Comparison of ENCODE assay signal across 14 cellular contexts in genomic region chr14:66709292-66709691, GRCh38.
DNase-seq lines count a peak whose midpoint lies in the region; ATAC-seq, FAIRE-seq and TF ChIP-seq lines count a peak whose summit lies in the region.
"Had no signal": no experiment of that assay in that cellular context is flagged by ENCODE, and none has a peak within 500 bp of the region (broad histone marks: within the 10 kb centered on the region; RNA-seq: fewer than 3 reads in every experiment).

No MANE protein-coding gene starts in this region.

- H3K4me3 ChIP-seq in ovary = no peak overlapping the region
- H3K4me3 ChIP-seq: prostate gland, tibial artery had no signal

- ATAC-seq in HG02610 (IDR thresholded peaks at IDR 0.05; ENCODE audit: unreplicated experiment) (no peak), GM19467 (IDR thresholded peaks at IDR 0.05; ENCODE audit: unreplicated experiment) (no peak)
- ATAC-seq: activated T-cell treated with anti-CD3 and anti-CD28 coated beads, Interleukin-2, amount 50 U/mL, for 72 hours; Panc1 had no signal

- TF ChIP-seq CTCF in ovary (IDR thresholded peaks at IDR 0.05) = no peak

- no peak for TF ChIP-seq EP300 in ovary (IDR thresholded peaks at IDR 0.05)

- no peaks in the 10 kb centered on the region for H3K27me3 ChIP-seq in ovary
- H3K27me3 ChIP-seq: tibial artery had no signal

- TF ChIP-seq POLR2A in GM12891 (IDR thresholded peaks at IDR 0.05; ENCODE audit: low read depth, low read length) (no peak), ovary (IDR thresholded peaks at IDR 0.05) (no peak)

- no peaks in the 10 kb centered on the region for H3K36me3 ChIP-seq in ovary
- H3K36me3 ChIP-seq: prostate gland, tibial artery had no signal

- H3K9me3 ChIP-seq in ovary = no peaks in the 10 kb centered on the region
- H3K9me3 ChIP-seq: prostate gland had no signal

- no peaks in the 10 kb centered on the region for H3K4me1 ChIP-seq in ovary (ENCODE audit: insufficient read depth)
- H3K4me1 ChIP-seq: prostate gland had no signal

- peak; percentile 23 for FAIRE-seq in GM12891 (lab: Jason Lieb, UNC)

- DNase-seq in GM12891 (ENCODE audit: insufficient read length, low spot score) (no peak), NCI-H460 (ENCODE audit: extremely low read depth, low read depth) (peak; percentile 17), dermis microvascular lymphatic vessel endothelial cell (ENCODE audit: low read depth in 2 of 2) (peak; percentile 1 to 39), pons (ENCODE audit: low spot score) (peak; percentile 69), ovary (no peak)
- DNase-seq: activated CD4-positive, CD25-positive, alpha-beta regulatory T cell; activated T-cell treated with anti-CD3 and anti-CD28 coated beads, Interleukin-2, amount 50 U/mL, for 72 hours; DMS79 treated with DMSO at 0.1 percent for 48 hours; NCI-H2171 treated with DMSO at 0.1 percent for 48 hours; tibial artery had no signal

- no peak overlapping the region for H3K27ac ChIP-seq in ovary
- H3K27ac ChIP-seq: prostate gland, tibial artery had no signal

- intact Hi-C loops in ovary (cut with DNase I) = no loop called here

- WGBS in ovary, 3 donors = 45 to 57% (median 54%) methylated on average over 1 of the region's 1 CpG

TF ChIP-seq in GM12891, 5 proteins besides CTCF, POLR2A, EP300 and RAD21:
- TF ChIP-seq PAX5 (IDR thresholded peaks at IDR 0.05; ENCODE audit: insufficient read depth, low read length, severe bottlenecking) = no peak
- TF ChIP-seq SPI1 (IDR thresholded peaks at IDR 0.05; ENCODE audit: low read depth, low read length) = no peak
- TF ChIP-seq TAF1 (IDR thresholded peaks at IDR 0.05; ENCODE audit: low read depth, low read length) = no peak
- no peak for TF ChIP-seq POU2F2 (IDR thresholded peaks at IDR 0.05; ENCODE audit: low read depth, low read length)

Comparison
In these comparisons a context has a peak if more than half of its experiments do, and no peak if none do; other contexts are left out.
1. DNase-seq: peak in NCI-H460 (single experiment), dermis microvascular lymphatic vessel endothelial cell (2 of 2) and pons (single experiment); none in GM12891 (single experiment) and ovary (0 of 5).